ENCODE assay signal across 1 cellular context in the genomic region with DNA sequence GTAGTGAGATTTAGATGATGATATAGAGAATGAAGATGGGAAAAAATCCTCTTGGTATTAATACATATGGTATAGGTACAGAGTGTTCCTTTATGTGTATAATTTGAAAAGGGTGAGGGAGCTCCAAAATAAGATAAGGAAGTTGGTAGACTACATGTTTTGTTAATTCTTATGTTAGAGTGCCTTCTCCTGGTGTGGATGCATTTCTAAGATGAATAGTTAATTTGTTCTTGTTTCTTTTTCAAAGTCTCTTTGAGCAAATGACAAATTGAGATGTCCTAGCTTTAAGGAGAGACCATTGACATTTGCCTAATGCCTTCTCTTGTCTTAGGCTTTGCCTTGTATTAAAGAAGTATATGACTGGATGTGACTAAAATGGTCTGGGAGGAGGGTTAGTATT.
TF ChIP-seq lines count a peak whose summit lies in the region.

No MANE protein-coding gene starts in this region.

TF ChIP-seq in SK-N-SH treated with all-trans-retinoic acid at 6 μM for 48 hours, 23 proteins besides CTCF, POLR2A, EP300 and RAD21 (continued from another document):
- TF ChIP-seq, protein P1, sequence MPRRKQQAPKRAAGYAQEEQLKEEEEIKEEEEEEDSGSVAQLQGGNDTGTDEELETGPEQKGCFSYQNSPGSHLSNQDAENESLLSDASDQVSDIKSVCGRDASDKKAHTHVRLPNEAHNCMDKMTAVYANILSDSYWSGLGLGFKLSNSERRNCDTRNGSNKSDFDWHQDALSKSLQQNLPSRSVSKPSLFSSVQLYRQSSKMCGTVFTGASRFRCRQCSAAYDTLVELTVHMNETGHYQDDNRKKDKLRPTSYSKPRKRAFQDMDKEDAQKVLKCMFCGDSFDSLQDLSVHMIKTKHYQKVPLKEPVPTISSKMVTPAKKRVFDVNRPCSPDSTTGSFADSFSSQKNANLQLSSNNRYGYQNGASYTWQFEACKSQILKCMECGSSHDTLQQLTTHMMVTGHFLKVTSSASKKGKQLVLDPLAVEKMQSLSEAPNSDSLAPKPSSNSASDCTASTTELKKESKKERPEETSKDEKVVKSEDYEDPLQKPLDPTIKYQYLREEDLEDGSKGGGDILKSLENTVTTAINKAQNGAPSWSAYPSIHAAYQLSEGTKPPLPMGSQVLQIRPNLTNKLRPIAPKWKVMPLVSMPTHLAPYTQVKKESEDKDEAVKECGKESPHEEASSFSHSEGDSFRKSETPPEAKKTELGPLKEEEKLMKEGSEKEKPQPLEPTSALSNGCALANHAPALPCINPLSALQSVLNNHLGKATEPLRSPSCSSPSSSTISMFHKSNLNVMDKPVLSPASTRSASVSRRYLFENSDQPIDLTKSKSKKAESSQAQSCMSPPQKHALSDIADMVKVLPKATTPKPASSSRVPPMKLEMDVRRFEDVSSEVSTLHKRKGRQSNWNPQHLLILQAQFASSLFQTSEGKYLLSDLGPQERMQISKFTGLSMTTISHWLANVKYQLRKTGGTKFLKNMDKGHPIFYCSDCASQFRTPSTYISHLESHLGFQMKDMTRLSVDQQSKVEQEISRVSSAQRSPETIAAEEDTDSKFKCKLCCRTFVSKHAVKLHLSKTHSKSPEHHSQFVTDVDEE (CRISPR knock-in tag; IDR thresholded peaks at IDR 0.05) = no peak
- TF ChIP-seq ESRRG (CRISPR knock-in tag; IDR thresholded peaks at IDR 0.05) (no peak), TOX (CRISPR knock-in tag; IDR thresholded peaks at IDR 0.05; ENCODE audit: borderline replicate concordance) (no peak), RARB (CRISPR knock-in tag; IDR thresholded peaks at IDR 0.05) (no peak), OSR1 (CRISPR knock-in tag; IDR thresholded peaks at IDR 0.05) (no peak), ZNF565 (CRISPR knock-in tag; conservative IDR thresholded peaks at IDR 0.05; ENCODE audit: low read depth) (no peak), ZC3H10 (CRISPR knock-in tag; IDR thresholded peaks at IDR 0.05) (no peak), ZNF8 (CRISPR knock-in tag; IDR thresholded peaks at IDR 0.05) (no peak), TCF4 (CRISPR knock-in tag; IDR thresholded peaks at IDR 0.05; ENCODE audit: borderline replicate concordance) (no peak), BACH2 (CRISPR knock-in tag; IDR thresholded peaks at IDR 0.05; ENCODE audit: borderline replicate concordance) (no peak), ZFP3 (CRISPR knock-in tag; IDR thresholded peaks at IDR 0.05) (no peak)
- TF ChIP-seq, protein P2, sequence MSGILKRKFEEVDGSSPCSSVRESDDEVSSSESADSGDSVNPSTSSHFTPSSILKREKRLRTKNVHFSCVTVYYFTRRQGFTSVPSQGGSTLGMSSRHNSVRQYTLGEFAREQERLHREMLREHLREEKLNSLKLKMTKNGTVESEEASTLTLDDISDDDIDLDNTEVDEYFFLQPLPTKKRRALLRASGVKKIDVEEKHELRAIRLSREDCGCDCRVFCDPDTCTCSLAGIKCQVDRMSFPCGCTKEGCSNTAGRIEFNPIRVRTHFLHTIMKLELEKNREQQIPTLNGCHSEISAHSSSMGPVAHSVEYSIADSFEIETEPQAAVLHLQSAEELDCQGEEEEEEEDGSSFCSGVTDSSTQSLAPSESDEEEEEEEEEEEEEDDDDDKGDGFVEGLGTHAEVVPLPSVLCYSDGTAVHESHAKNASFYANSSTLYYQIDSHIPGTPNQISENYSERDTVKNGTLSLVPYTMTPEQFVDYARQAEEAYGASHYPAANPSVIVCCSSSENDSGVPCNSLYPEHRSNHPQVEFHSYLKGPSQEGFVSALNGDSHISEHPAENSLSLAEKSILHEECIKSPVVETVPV (CRISPR knock-in tag; IDR thresholded peaks at IDR 0.05) = no peak
- TF ChIP-seq, protein P3, sequence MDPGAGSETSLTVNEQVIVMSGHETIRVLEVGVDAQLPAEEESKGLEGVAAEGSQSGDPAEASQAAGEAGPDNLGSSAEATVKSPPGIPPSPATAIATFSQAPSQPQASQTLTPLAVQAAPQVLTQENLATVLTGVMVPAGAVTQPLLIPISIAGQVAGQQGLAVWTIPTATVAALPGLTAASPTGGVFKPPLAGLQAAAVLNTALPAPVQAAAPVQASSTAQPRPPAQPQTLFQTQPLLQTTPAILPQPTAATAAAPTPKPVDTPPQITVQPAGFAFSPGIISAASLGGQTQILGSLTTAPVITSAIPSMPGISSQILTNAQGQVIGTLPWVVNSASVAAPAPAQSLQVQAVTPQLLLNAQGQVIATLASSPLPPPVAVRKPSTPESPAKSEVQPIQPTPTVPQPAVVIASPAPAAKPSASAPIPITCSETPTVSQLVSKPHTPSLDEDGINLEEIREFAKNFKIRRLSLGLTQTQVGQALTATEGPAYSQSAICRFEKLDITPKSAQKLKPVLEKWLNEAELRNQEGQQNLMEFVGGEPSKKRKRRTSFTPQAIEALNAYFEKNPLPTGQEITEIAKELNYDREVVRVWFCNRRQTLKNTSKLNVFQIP (CRISPR knock-in tag; IDR thresholded peaks at IDR 0.05; ENCODE audit: borderline replicate concordance, low read depth) = no peak
